Comparison of ENCODE assay signal across 8 cellular contexts in genomic region chr18:48605408-48605845, GRCh38.
DNase-seq lines count a peak whose midpoint lies in the region; ATAC-seq and TF ChIP-seq lines count a peak whose summit lies in the region.

No MANE protein-coding gene starts in this region.

- H3K27ac ChIP-seq in ectodermal cell (ENCODE audit: insufficient read depth, low read depth, low read length, poor library complexity, severe bottlenecking): peak overlapping the region; percentile 17

- no peaks in the 10 kb centered on the region for H3K9me3 Mint-ChIP-seq in Caco-2 (ENCODE audit: unreplicated experiment)

- H3K27me3 Mint-ChIP-seq in Caco-2 (ENCODE audit: insufficient read depth, unreplicated experiment): no peaks in the 10 kb centered on the region

- no peaks in the 10 kb centered on the region for H3K4me1 ChIP-seq in Caco-2
- H3K4me1 ChIP-seq in ectodermal cell (ENCODE audit: control insufficient read depth, insufficient read depth, low read length): peaks cover 33% of the 10 kb centered on the region

- no peak overlapping the region for H3K4me3 Mint-ChIP-seq in Caco-2 (ENCODE audit: unreplicated experiment)

- H3K4me3 ChIP-seq in Caco-2 (ENCODE audit: low read depth, low read length) (no peak overlapping the region), ectodermal cell (ENCODE audit: insufficient read depth, low read depth, low read length) (no peak overlapping the region)

- no peaks in the 10 kb centered on the region for H3K4me1 Mint-ChIP-seq in Caco-2 (ENCODE audit: low read depth, unreplicated experiment)

- TF ChIP-seq CTCF in Caco-2 (IDR thresholded peaks at IDR 0.05; ENCODE audit: insufficient read depth in 1 of 2, low read depth in 1 of 2, low read length in 1 of 2, severe bottlenecking in 1 of 2, unreplicated experiment in 1 of 2): peak in 1 of 2 experiments; percentile 48

- H3K27me3 ChIP-seq in Caco-2 (replicated peaks; ENCODE audit: control insufficient read depth, insufficient read depth, low read length) (no peaks in the 10 kb centered on the region), ectodermal cell (ENCODE audit: control insufficient read depth, insufficient read depth, low read length, poor library complexity, severe bottlenecking) (no peaks in the 10 kb centered on the region)

- no peaks in the 10 kb centered on the region for H3K9me3 ChIP-seq in Caco-2
- H3K9me3 ChIP-seq in ectodermal cell (ENCODE audit: control insufficient read depth, low read length): no peaks in the 10 kb centered on the region

- POLR2A ChIA-PET in Caco-2 (lab: Charles Lee): no interaction called here

- DNase-seq in Caco-2: peak; percentile 28 to 37
- DNase-seq in NCI-H2107 (lab: John Stamatoyannopoulos, UW): peak; percentile 68
- no peak for DNase-seq in NCI-H2196 (lab: John Stamatoyannopoulos, UW; ENCODE audit: unreplicated experiment)
- DNase-seq in stimulated activated CD4-positive, alpha-beta T cell treated with anti-CD3 and anti-CD28 coated beads, Interleukin-15, amount 100 ng/mL, for 24 hours: no peak
- no peak for DNase-seq in COLO829 (ENCODE audit: low spot score)

- intact Hi-C loops in Caco-2 (cut with micrococcal nuclease; ENCODE audit: unreplicated experiment): loop anchor here (5.0 kb wide), 1 partner anchor 62 kb away; no protein-coding TSS in a partner anchor

- BruUV-seq in Caco-2 (replicated peaks; lab: Mats Ljungman, UMichigan): no TSS peak

- H3K36me3 ChIP-seq in Caco-2 (ENCODE audit: control insufficient read depth, insufficient read depth, low read length): no peaks in the 10 kb centered on the region
- H3K36me3 ChIP-seq in ectodermal cell (ENCODE audit: control insufficient read depth, insufficient read depth, low read length): no peaks in the 10 kb centered on the region

- no peak overlapping the region for H3K27ac Mint-ChIP-seq in Caco-2 (ENCODE audit: unreplicated experiment)

- ATAC-seq in GM21825 (IDR thresholded peaks at IDR 0.05; ENCODE audit: unreplicated experiment): peak; percentile 57
- no peak for ATAC-seq in HG03039 (IDR thresholded peaks at IDR 0.05; ENCODE audit: unreplicated experiment)

- 22 to 38% methylated on average over 3 of the region's 3 CpGs for WGBS in ectodermal cell, 2 experiments

- CTCF ChIA-PET in Caco-2 (lab: Charles Lee): interaction anchor here (0.9 kb wide), 1 partner anchor 130 kb away, joined by 5 read pairs; no protein-coding TSS in a partner anchor

- no peaks in the 10 kb centered on the region for H3K36me3 Mint-ChIP-seq in Caco-2 (ENCODE audit: insufficient read depth, unreplicated experiment)

Comparison
In these comparisons a context has a peak if more than half of its experiments do, and no peak if none do; other contexts are left out.
1. DNase-seq: peak in Caco-2 (2 of 2) and NCI-H2107 (single experiment); none in NCI-H2196 (single experiment), stimulated activated CD4-positive, alpha-beta T cell treated with anti-CD3 and anti-CD28 coated beads, Interleukin-15, amount 100 ng/mL, for 24 hours (single experiment) and COLO829 (single experiment).